Comparison of ENCODE assay signal across 8 cellular contexts in the genomic region with DNA sequence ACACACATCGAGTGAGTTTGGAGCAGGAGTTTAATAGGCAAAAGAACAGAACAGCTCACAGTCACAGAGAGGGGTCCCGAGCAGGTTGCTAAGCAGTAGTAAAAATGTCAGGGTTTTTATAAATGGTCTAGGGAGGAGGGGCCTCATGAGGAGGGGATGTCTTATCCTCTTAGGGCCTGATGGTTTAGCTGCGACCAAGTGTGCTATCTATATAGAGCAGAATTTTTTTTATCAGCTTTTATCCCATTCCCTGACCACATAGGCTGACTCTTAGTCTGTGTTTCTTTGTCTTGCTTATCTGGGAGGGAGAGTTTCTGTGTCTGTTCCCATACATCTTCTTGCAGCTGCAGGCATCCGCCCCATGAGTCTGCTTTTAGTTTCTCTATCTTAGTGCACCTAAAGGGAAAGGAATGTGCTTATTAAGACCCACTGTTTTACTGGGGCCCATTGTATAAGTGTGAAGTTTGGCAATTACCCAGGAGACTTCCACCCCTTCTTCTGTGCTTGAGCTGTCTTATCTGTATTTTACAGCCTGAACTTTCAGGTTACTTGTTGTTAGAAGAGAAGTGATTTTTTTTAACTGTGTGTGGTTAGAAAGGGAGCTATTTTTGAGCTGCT. TPM values are rescaled to one million over a fixed set of nuclear protein-coding genes. Genes with fewer than 3 reads are reported as not detected.
DNase-seq lines count a peak whose midpoint lies in the region; ATAC-seq and TF ChIP-seq lines count a peak whose summit lies in the region.

No MANE protein-coding gene starts in this region.

- 19 to 25% methylated on average over 4 of the region's 4 CpGs for whole genome bisulfite sequencing in body of pancreas, 2 donors
- no CpG with 5 or more reads among the region's 4 CpGs for WGBS in mesendoderm (ENCODE audit: extremely low coverage, insufficient coverage, low lambda C conversion rate)

- no peak overlapping the region for H3K4me2 ChIP-seq in mesendoderm (ENCODE audit: low read length)

- H3K79me2 ChIP-seq in mesendoderm (ENCODE audit: control insufficient read depth, insufficient read depth, low read length) = no peaks in the 10 kb centered on the region

- H3K18ac ChIP-seq in mesendoderm (ENCODE audit: low read length) = peak overlapping the region; percentile 96

- H3K9me3 ChIP-seq in body of pancreas = no peaks in the 10 kb centered on the region

- peak overlapping the region; percentile 57 for H3K9ac ChIP-seq in mesendoderm (ENCODE audit: low read length)

- H2BK120ac ChIP-seq in mesendoderm (ENCODE audit: low read depth, low read length) = no peak overlapping the region

- H4K8ac ChIP-seq in mesendoderm (ENCODE audit: low read depth, low read length) = no peak overlapping the region

- ATAC-seq in GM18498 (IDR thresholded peaks at IDR 0.05; ENCODE audit: unreplicated experiment) (peak; percentile 57), HG03378 (IDR thresholded peaks at IDR 0.05; ENCODE audit: unreplicated experiment) (peak; percentile 39), body of pancreas (peak; percentile 18)

- H3K4me1 ChIP-seq in body of pancreas (peaks cover 50% of the 10 kb centered on the region), mesendoderm (ENCODE audit: control insufficient read depth, low read depth, low read length) (peaks cover 25% of the 10 kb centered on the region)

- peak overlapping the region; percentile 12 for H2AK5ac ChIP-seq in mesendoderm (ENCODE audit: low read length)

- no peak for TF ChIP-seq CTCF in body of pancreas (IDR thresholded peaks at IDR 0.05)

- peak overlapping the region; percentile 92 for H2BK5ac ChIP-seq in mesendoderm (ENCODE audit: low read length)

- H3K36me3 ChIP-seq in body of pancreas (replicated peaks in 1 of 2; ENCODE audit: insufficient read depth in 1 of 2, low read depth in 2 of 2) (peaks cover 0 to 2% of the 10 kb centered on the region in 2 donors), mesendoderm (ENCODE audit: control insufficient read depth, insufficient read depth, low read length) (no peaks in the 10 kb centered on the region)

- H3K27me3 ChIP-seq in body of pancreas = no peaks in the 10 kb centered on the region
- H3K27me3 ChIP-seq in mesendoderm (ENCODE audit: insufficient read depth, low read length, poor library complexity) = no peaks in the 10 kb centered on the region

- H3K4ac ChIP-seq in mesendoderm (ENCODE audit: low read depth, low read length) = peak overlapping the region; percentile 91

- DNase-seq in body of pancreas (no peak), mesendoderm (peak; percentile 95), ecto neural progenitor cell (ENCODE audit: low spot score) (no peak), NCI-H774 (lab: John Stamatoyannopoulos, UW) (no peak), DMS153 treated with DMSO at 0.1 percent for 48 hours (lab: John Stamatoyannopoulos, UW; ENCODE audit: unreplicated experiment) (no peak)
- no peak for DNase-seq in activated CD4-positive, alpha-beta T cell treated with anti-CD3 and anti-CD28 coated beads, Interleukin-2, amount 50 U/mL, for 1 hour

- peak overlapping the region; percentile 75 for H3K56ac ChIP-seq in mesendoderm (ENCODE audit: low read length)

- no peak overlapping the region for H4K5ac ChIP-seq in mesendoderm (ENCODE audit: low read length)

- H3K27ac ChIP-seq in body of pancreas (peak overlapping the region; percentile 60 to 80 (median 76)), mesendoderm (ENCODE audit: low read depth, low read length) (peak overlapping the region; percentile 93)

- peak overlapping the region; percentile 47 for H2BK15ac ChIP-seq in mesendoderm (replicated peaks; ENCODE audit: low read depth)

- TF ChIP-seq POLR2A in body of pancreas (IDR thresholded peaks at IDR 0.05) = no peak

- H3K23ac ChIP-seq in mesendoderm (ENCODE audit: low read length) = no peak overlapping the region

- no peaks in the 10 kb centered on the region for H3K79me1 ChIP-seq in mesendoderm (ENCODE audit: low read length)

- intact Hi-C loops in body of pancreas (cut with DNase I) = no loop called here

- H3K4me3 ChIP-seq in body of pancreas = no peak overlapping the region
- no peak overlapping the region for H3K4me3 ChIP-seq in mesendoderm (ENCODE audit: low read length)

RNA-seq across cellular contexts. Expression of gene GMCL1, which starts 30.4 kb away (rescaled TPM):
- 10 to 100 TPM; 16.1 to 31.6 TPM for total RNA-seq in body of pancreas
- 14.3 TPM for polyA plus RNA-seq in mesendoderm (2013, experiment 1 of 2)
- 13.2 TPM for polyA plus RNA-seq in mesendoderm (2013, experiment 2 of 2)

RNA-seq across cellular contexts. Expression of gene ANXA4, which starts 57.1 kb away (rescaled TPM):
- total RNA-seq in body of pancreas = 100 to 1,000 TPM; 382 to 399 TPM
- polyA plus RNA-seq in mesendoderm (2013, experiment 1 of 2) = 8.1 TPM
- polyA plus RNA-seq in mesendoderm (2013, experiment 2 of 2) = 8.6 TPM
